17 cellular contexts compared by ENCODE assay signal in the genomic region with DNA sequence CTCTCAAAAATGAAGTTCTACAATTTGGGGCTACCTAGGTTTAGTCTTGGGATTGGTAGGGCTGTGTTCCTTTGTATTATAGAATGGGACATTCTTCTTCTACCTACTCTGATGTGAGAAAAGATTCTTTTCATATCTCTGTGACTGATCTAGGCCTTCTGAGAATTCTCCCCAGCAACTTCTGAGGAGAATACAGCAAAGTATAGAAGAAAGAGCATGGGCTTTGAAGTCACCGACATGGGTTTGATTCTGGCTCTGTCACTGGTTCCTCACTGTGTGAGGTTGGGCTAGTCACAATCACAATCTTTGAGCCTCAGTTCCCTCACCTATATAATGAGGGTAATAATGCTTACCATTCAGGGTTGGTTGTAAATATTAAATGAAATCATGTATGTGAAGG. TPM values are rescaled to one million over a fixed set of nuclear protein-coding genes. Genes with fewer than 3 reads are reported as not detected.
DNase-seq lines count a peak whose midpoint lies in the region; ATAC-seq and TF ChIP-seq lines count a peak whose summit lies in the region.
"Had no signal": no experiment of that assay in that cellular context is flagged by ENCODE, and none has a peak within 500 bp of the region (broad histone marks: within the 10 kb centered on the region; RNA-seq: fewer than 3 reads in every experiment).

No MANE protein-coding gene starts in this region.

- H3K27ac Mint-ChIP-seq in T-helper 1 cell treated with Interleukin-12 subunit alpha and Interleukin-12 subunit beta and Interleukin-4 antibody, amounts not matched to agents 30 μg/mL and 1 μg/mL, for 36 hours: peak overlapping the region; percentile 85
- peak overlapping the region in 4 of 5 experiments; percentile 40 to 100 (median 86) for H3K27ac Mint-ChIP-seq in brain

- no peak for ATAC-seq in GM18505 (IDR thresholded peaks at IDR 0.05; ENCODE audit: unreplicated experiment)
- ATAC-seq: body of pancreas had no signal

- H3K4me3 Mint-ChIP-seq in T-helper 1 cell treated with Interleukin-12 subunit alpha and Interleukin-12 subunit beta and Interleukin-4 antibody, amounts not matched to agents 30 μg/mL and 1 μg/mL, for 36 hours: peak overlapping the region; percentile 45
- peak overlapping the region in 3 of 5 experiments; percentile 44 to 74 (median 60) for H3K4me3 Mint-ChIP-seq in brain

- H3K9ac ChIP-seq in Karpas-422 (ENCODE audit: low read length): no peak overlapping the region
- H3K9ac ChIP-seq in MM.1S (ENCODE audit: low read length): no peak overlapping the region

- no peak for TF ChIP-seq POLR2A in sigmoid colon (IDR thresholded peaks at IDR 0.05)
- no peak for TF ChIP-seq POLR2A in GM18505 (IDR thresholded peaks at IDR 0.05; ENCODE audit: borderline replicate concordance, extremely low read depth, insufficient read depth, insufficient read length)

- peaks cover 53% of the 10 kb centered on the region for H3K4me1 Mint-ChIP-seq in T-helper 1 cell treated with Interleukin-12 subunit alpha and Interleukin-12 subunit beta and Interleukin-4 antibody, amounts not matched to agents 30 μg/mL and 1 μg/mL, for 36 hours (ENCODE audit: low read depth)
- peaks cover 66% of the 10 kb centered on the region for H3K4me1 Mint-ChIP-seq in brain

- H3K9me3 ChIP-seq in Karpas-422 (ENCODE audit: low read length) (no peaks in the 10 kb centered on the region), sigmoid colon (no peaks in the 10 kb centered on the region), MM.1S (replicated peaks; ENCODE audit: insufficient read depth, low read length) (no peaks in the 10 kb centered on the region)
- H3K9me3 ChIP-seq: body of pancreas, Peyer's patch, thoracic aorta had no signal

- peaks cover 9% of the 10 kb centered on the region; the same call in 1 of the 2 replicates for H3K36me3 ChIP-seq in Karpas-422 (ENCODE audit: insufficient read depth, low read length)
- H3K36me3 ChIP-seq in sigmoid colon: peaks cover 0 to 34% (median 30%) of the 10 kb centered on the region in 4 donors
- no peaks in the 10 kb centered on the region for H3K36me3 ChIP-seq in MM.1S (replicated peaks; ENCODE audit: insufficient read depth, low read length)

- TF ChIP-seq EP300 in sigmoid colon (IDR thresholded peaks at IDR 0.05): no peak

- H3K4me1 ChIP-seq in Karpas-422 (ENCODE audit: low read length): peaks cover 47% of the 10 kb centered on the region
- H3K4me1 ChIP-seq in sigmoid colon: peaks cover 0 to 73% (median 63%) of the 10 kb centered on the region in 4 donors
- peaks cover 14% of the 10 kb centered on the region for H3K4me1 ChIP-seq in MM.1S (ENCODE audit: low read length)

- H2AFZ ChIP-seq in Karpas-422 (ENCODE audit: low read length) (no peak overlapping the region), MM.1S (ENCODE audit: low read length) (no peak overlapping the region)

- intact Hi-C loops in sigmoid colon (cut with DNase I): no loop called here

- TF ChIP-seq CTCF in brain (conservative IDR thresholded peaks at IDR 0.05): no peak
- no peak for TF ChIP-seq CTCF in sigmoid colon (IDR thresholded peaks at IDR 0.05)
- no peak for TF ChIP-seq CTCF in MM.1S (IDR thresholded peaks at IDR 0.05; ENCODE audit: low read length)

- peaks cover 31% of the 10 kb centered on the region for H3K36me3 Mint-ChIP-seq in T-helper 1 cell treated with Interleukin-12 subunit alpha and Interleukin-12 subunit beta and Interleukin-4 antibody, amounts not matched to agents 30 μg/mL and 1 μg/mL, for 36 hours (ENCODE audit: low read depth)
- peaks cover 32% of the 10 kb centered on the region for H3K36me3 Mint-ChIP-seq in brain

- H4K20me1 ChIP-seq in Karpas-422 (ENCODE audit: insufficient read depth, low read depth, low read length) (no peaks in the 10 kb centered on the region), MM.1S (ENCODE audit: insufficient read depth, low read length) (no peaks in the 10 kb centered on the region)

- no peaks in the 10 kb centered on the region for H3K9me3 Mint-ChIP-seq in T-helper 1 cell treated with Interleukin-12 subunit alpha and Interleukin-12 subunit beta and Interleukin-4 antibody, amounts not matched to agents 30 μg/mL and 1 μg/mL, for 36 hours
- H3K9me3 Mint-ChIP-seq in brain: no peaks in the 10 kb centered on the region

- peaks cover 22% of the 10 kb centered on the region; the same call in 1 of the 2 replicates for H3F3A ChIP-seq in MM.1S (ENCODE audit: insufficient read depth, low read length)

- H3K79me2 ChIP-seq in Karpas-422 (ENCODE audit: low read length): peaks cover 26% of the 10 kb centered on the region
- H3K79me2 ChIP-seq in MM.1S (ENCODE audit: low read length): peaks cover 59% of the 10 kb centered on the region

- 54 to 75% methylated on average over 1 of the region's 1 CpG for WGBS in sigmoid colon, 2 donors

- DNase-seq in T-helper 1 cell (no peak), Karpas-422 (no peak), sigmoid colon (no peak), MM.1S (no peak), NOMO-1 (lab: John Stamatoyannopoulos, UW; ENCODE audit: unreplicated experiment in 2 of 2) (no peak)
- DNase-seq: 8988T; activated CD8-positive, alpha-beta memory T cell treated with anti-CD3 and anti-CD28 coated beads, Interleukin-2, amount 50 U/mL, for 4 hours; body of pancreas; effector memory CD4-positive, alpha-beta T cell; NCI-H1436 treated with DMSO at 0.1 percent for 48 hours; Peyer's patch had no signal

- H3K27ac ChIP-seq in Karpas-422 (ENCODE audit: low read length): peak overlapping the region; percentile 3; the same call in 1 of the 2 replicates
- peak overlapping the region; percentile 46 to 99 (median 92) for H3K27ac ChIP-seq in sigmoid colon
- no peak overlapping the region for H3K27ac ChIP-seq in MM.1S (ENCODE audit: low read length)
- H3K27ac ChIP-seq: Peyer's patch had no signal

- H3K27me3 ChIP-seq in Karpas-422 (ENCODE audit: low read length): no peaks in the 10 kb centered on the region
- no peaks in the 10 kb centered on the region for H3K27me3 ChIP-seq in sigmoid colon
- no peaks in the 10 kb centered on the region for H3K27me3 ChIP-seq in MM.1S (replicated peaks; ENCODE audit: insufficient read depth, low read length)
- H3K27me3 ChIP-seq: body of pancreas, Peyer's patch had no signal

- H3K4me2 ChIP-seq in Karpas-422 (ENCODE audit: low read depth, low read length, poor library complexity, severe bottlenecking) (no peak overlapping the region), MM.1S (ENCODE audit: low read depth, low read length) (no peak overlapping the region)

- H3K4me3 ChIP-seq in Karpas-422 (ENCODE audit: low read length) (no peak overlapping the region), sigmoid colon (no peak overlapping the region), MM.1S (ENCODE audit: low read length) (no peak overlapping the region)
- H3K4me3 ChIP-seq: body of pancreas, Peyer's patch, thoracic aorta had no signal

- H3K27me3 Mint-ChIP-seq in T-helper 1 cell treated with Interleukin-12 subunit alpha and Interleukin-12 subunit beta and Interleukin-4 antibody, amounts not matched to agents 30 μg/mL and 1 μg/mL, for 36 hours (ENCODE audit: low read depth): no peaks in the 10 kb centered on the region
- H3K27me3 Mint-ChIP-seq in brain: peaks cover 3% of the 10 kb centered on the region

- H3K9me2 ChIP-seq in Karpas-422 (replicated peaks; ENCODE audit: insufficient read depth, low read length) (no peaks in the 10 kb centered on the region), MM.1S (replicated peaks; ENCODE audit: insufficient read depth, low read length) (no peaks in the 10 kb centered on the region)

RNA-seq across cellular contexts. Expression of a gene that starts 5.0 kb away (rescaled TPM):
- 8.8 and 11.7 TPM in 2 replicates for total RNA-seq in Karpas-422 (2014; rRNA removed; shearing (Covaris generic); ENCODE audit: low replicate concordance)
- polyA plus RNA-seq in brain (ENCODE audit: insufficient read depth, low read depth, low replicate concordance) (221 TPM), sigmoid colon (10 to 100 TPM; 30.1 to 78.8 (median 33.0) TPM)
- 100 to 1,000 TPM in 1 of 4 donors, 10 to 100 TPM in 3; 46.4 to 138 (median 60.3) TPM for total RNA-seq in sigmoid colon

RNA-seq across cellular contexts. Expression of a gene that starts 10.8 kb away (rescaled TPM):
- total RNA-seq in Karpas-422 (2014; rRNA removed; shearing (Covaris generic); ENCODE audit: low replicate concordance): not detected in 2 replicates
- polyA plus RNA-seq in brain (ENCODE audit: insufficient read depth, low read depth, low replicate concordance) (not detected), sigmoid colon (not detected)
- not detected for total RNA-seq in sigmoid colon
- total RNA-seq: body of pancreas, NCI-H460, Peyer's patch, thoracic aorta had no signal
- polyA plus RNA-seq: neural cell had no signal

RNA-seq across cellular contexts. Expression of a gene that starts 11.1 kb away (rescaled TPM):
- total RNA-seq in Karpas-422 (2014; rRNA removed; shearing (Covaris generic); ENCODE audit: low replicate concordance): 264 and 402 TPM in 2 replicates
- polyA plus RNA-seq in brain (ENCODE audit: insufficient read depth, low read depth, low replicate concordance) (619 TPM), sigmoid colon (100 to 1,000 TPM; 305 to 810 (median 418) TPM)
- total RNA-seq in sigmoid colon: 100 to 1,000 TPM; 465 to 697 (median 652) TPM

RNA-seq across cellular contexts. Expression of a gene that starts 18.4 kb away (rescaled TPM):
- total RNA-seq in Karpas-422 (2014; rRNA removed; shearing (Covaris generic); ENCODE audit: low replicate concordance): 40.3 and 43.1 TPM in 2 replicates
- 553 TPM for polyA plus RNA-seq in brain (ENCODE audit: insufficient read depth, low read depth, low replicate concordance)
- 10 to 100 TPM; 26.3 to 37.5 (median 35.0) TPM for total RNA-seq in sigmoid colon
- polyA plus RNA-seq in sigmoid colon: 10 to 100 TPM in 1 of 3 donors, 1 to 10 TPM in 2; 1.8 to 15.6 (median 3.0) TPM

RNA-seq across cellular contexts. Expression of a gene that starts 18.4 kb away (rescaled TPM):
- total RNA-seq in Karpas-422 (2014; rRNA removed; shearing (Covaris generic); ENCODE audit: low replicate concordance): 411 and 673 TPM in 2 replicates
- 28.3 TPM for polyA plus RNA-seq in brain (ENCODE audit: insufficient read depth, low read depth, low replicate concordance)
- 10 to 100 TPM in 3 of 4 donors, 1 to 10 TPM in 1; 5.3 to 13.6 (median 11.8) TPM for total RNA-seq in sigmoid colon
- polyA plus RNA-seq in sigmoid colon: 10 to 100 TPM; 42.1 to 92.4 (median 67.3) TPM
- polyA plus RNA-seq: neural cell had no signal
